In the genomic region with DNA sequence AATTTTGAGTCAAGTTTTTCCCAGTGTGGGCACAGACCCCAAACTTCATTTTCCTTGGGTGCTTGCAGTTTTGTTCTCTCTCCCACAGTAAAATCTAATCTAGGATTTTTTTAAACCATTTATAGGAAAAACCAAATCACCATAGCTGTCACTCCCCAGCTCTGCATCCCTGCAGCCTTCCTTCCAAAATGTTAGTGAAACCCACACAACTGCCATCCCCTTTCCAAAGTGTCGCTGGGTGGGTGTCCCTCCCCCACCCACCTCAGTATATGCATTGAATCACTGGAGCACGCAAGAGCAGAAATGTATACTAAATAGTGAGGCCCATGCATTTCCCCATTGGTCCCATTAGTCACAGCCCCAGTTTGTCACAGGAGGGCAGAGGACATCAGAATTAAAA, we compare ENCODE assay signal across 1 cellular context.
A peak's percentile ranks its signal among the peaks of the same experiment; 100 is the strongest.
TF ChIP-seq lines count a peak whose summit lies in the region.

No MANE protein-coding gene starts in this region.

TF ChIP-seq in HEK293, 187 proteins besides CTCF, POLR2A, EP300 and RAD21:
- TF ChIP-seq ZFHX2 (tag by site-specific recombination; conservative IDR thresholded peaks at IDR 0.05) = peak; percentile 31
- no peak for TF ChIP-seq ZNF571 (tag by site-specific recombination; IDR thresholded peaks at IDR 0.05)
